Comparison of ENCODE assay signal across 22 cellular contexts in genomic region chr19:33507021-33507956, GRCh38. TPM values are rescaled to one million over a fixed set of nuclear protein-coding genes. Genes with fewer than 3 reads are reported as not detected.
DNase-seq lines count a peak whose midpoint lies in the region; ATAC-seq and TF ChIP-seq lines count a peak whose summit lies in the region.
"Had no signal": no experiment of that assay in that cellular context is flagged by ENCODE, and none has a peak within 500 bp of the region (broad histone marks: within the 10 kb centered on the region; RNA-seq: fewer than 3 reads in every experiment).

No MANE protein-coding gene starts in this region.

- peaks cover 13 to 26% of the 10 kb centered on the region in 2 donors for H3K36me3 Mint-ChIP-seq in stimulated activated naive B cell treated with anti-CD40 and anti-IgM and Interleukin-4, amounts not matched to agents 10 μg/mL and 1 μg/mL and 100 μg/mL, for 72 hours
- H3K36me3 Mint-ChIP-seq: activated naive CD8-positive, alpha-beta T cell had no signal

- no peak overlapping the region for H3K4me3 Mint-ChIP-seq in stimulated activated naive B cell treated with anti-CD40 and anti-IgM and Interleukin-4, amounts not matched to agents 10 μg/mL and 1 μg/mL and 100 μg/mL, for 72 hours
- H3K4me3 Mint-ChIP-seq: activated naive CD8-positive, alpha-beta T cell; stimulated activated naive CD8-positive, alpha-beta T cell treated with anti-CD3 and anti-CD28 coated beads, Interleukin-15, Interleukin-2, amounts not matched to agents 100 ng/mL and 50 ng/mL, for 24 hours; T-cell had no signal

- H3K36me3 ChIP-seq in right atrium auricular region: peaks cover 7% of the 10 kb centered on the region

- H3K27me3 Mint-ChIP-seq in stimulated activated naive B cell treated with anti-CD40 and anti-IgM and Interleukin-4, amounts not matched to agents 10 μg/mL and 1 μg/mL and 100 μg/mL, for 72 hours: no peaks in the 10 kb centered on the region
- H3K27me3 Mint-ChIP-seq: activated naive CD8-positive, alpha-beta T cell; stimulated activated naive CD8-positive, alpha-beta T cell treated with anti-CD3 and anti-CD28 coated beads, Interleukin-15, Interleukin-2, amounts not matched to agents 100 ng/mL and 50 ng/mL, for 24 hours; T-cell had no signal

- H3K4me1 ChIP-seq in right atrium auricular region: peaks cover 0 to 5% of the 10 kb centered on the region in 2 donors
- H3K4me1 ChIP-seq: upper lobe of right lung had no signal

- peak; percentile 80 for ATAC-seq in Right ventricle myocardium superior (ENCODE audit: poor library complexity)
- no peak for ATAC-seq in GM18858 (IDR thresholded peaks at IDR 0.05; ENCODE audit: unreplicated experiment)
- ATAC-seq in stimulated activated naive B cell treated with anti-CD40 and anti-IgM and Interleukin-4, amounts not matched to agents 10 μg/mL and 1 μg/mL and 100 μg/mL, for 72 hours (replicated peaks): no peak
- ATAC-seq: left colon, T-cell, upper lobe of right lung had no signal

- H3K4me3 ChIP-seq in right atrium auricular region: no peak overlapping the region
- H3K4me3 ChIP-seq: smooth muscle cell, upper lobe of right lung had no signal

- H3K27ac ChIP-seq in right atrium auricular region: no peak overlapping the region
- peak overlapping the region; percentile 25 for H3K27ac ChIP-seq in temporal lobe (ENCODE audit: low read depth, low read length)
- H3K27ac ChIP-seq: upper lobe of right lung had no signal

- intact Hi-C loops in Right ventricle myocardium superior (cut with DNase I): no loop called here

- H3K9me3 Mint-ChIP-seq in stimulated activated naive B cell treated with anti-CD40 and anti-IgM and Interleukin-4, amounts not matched to agents 10 μg/mL and 1 μg/mL and 100 μg/mL, for 72 hours: no peaks in the 10 kb centered on the region
- H3K9me3 Mint-ChIP-seq: stimulated activated naive CD8-positive, alpha-beta T cell treated with anti-CD3 and anti-CD28 coated beads, Interleukin-15, Interleukin-2, amounts not matched to agents 100 ng/mL and 50 ng/mL, for 24 hours; T-cell had no signal

- H3K27ac Mint-ChIP-seq in stimulated activated naive B cell treated with anti-CD40 and anti-IgM and Interleukin-4, amounts not matched to agents 10 μg/mL and 1 μg/mL and 100 μg/mL, for 72 hours: no peak overlapping the region
- H3K27ac Mint-ChIP-seq: activated naive CD8-positive, alpha-beta T cell; T-cell had no signal

- DNase-seq in Right ventricle myocardium superior (no peak), right atrium auricular region (ENCODE audit: low spot score) (no peak), dermis blood vessel endothelial cell (peak; percentile 40), left kidney (ENCODE audit: low read depth, low spot score) (peak; percentile 17)
- DNase-seq in activated CD8-positive, alpha-beta memory T cell treated with anti-CD3 and anti-CD28 coated beads for 24 hours: no peak
- no peak for DNase-seq in stimulated activated naive B cell treated with anti-CD40 and anti-IgM and Interleukin-4, amounts not matched to agents 10 μg/mL and 1 μg/mL and 100 μg/mL, for 72 hours
- DNase-seq: activated CD4-positive, alpha-beta T cell treated with anti-CD3 and anti-CD28 coated beads for 4 hours; AML-193; DND-41; Kasumi-1; left colon; NCI-H1694 treated with DMSO at 0.1 percent for 48 hours; NCI-H226; NCI-H748 treated with DMSO at 0.1 percent for 48 hours; stimulated activated CD4-positive, alpha-beta T cell treated with anti-CD3 and anti-CD28 coated beads, Interleukin-4, amount 100 ng/mL, for 1 hour; T-cell; upper lobe of right lung had no signal

- no peaks in the 10 kb centered on the region for H3K27me3 ChIP-seq in right atrium auricular region
- H3K27me3 ChIP-seq: upper lobe of right lung had no signal

- no peak for TF ChIP-seq CTCF in right atrium auricular region (IDR thresholded peaks at IDR 0.05)

- no peaks in the 10 kb centered on the region for H3K9me3 ChIP-seq in right atrium auricular region
- H3K9me3 ChIP-seq: upper lobe of right lung had no signal

- H3K4me1 Mint-ChIP-seq in stimulated activated naive B cell treated with anti-CD40 and anti-IgM and Interleukin-4, amounts not matched to agents 10 μg/mL and 1 μg/mL and 100 μg/mL, for 72 hours: peaks cover 0 to 11% of the 10 kb centered on the region in 2 donors
- H3K4me1 Mint-ChIP-seq: T-cell had no signal

RNA-seq across cellular contexts. Expression of gene PEPD, which starts 14.3 kb away (rescaled TPM):
- total RNA-seq in Right ventricle myocardium superior (29.6 TPM), right atrium auricular region (10 to 100 TPM; 27.1 to 38.9 TPM), dermis blood vessel endothelial cell (70.5 and 78.8 TPM in 2 replicates), temporal lobe (15.0 TPM)

Comparison
In these comparisons a context has a peak if more than half of its experiments do, and no peak if none do; other contexts are left out.
1. DNase-seq: peak in dermis blood vessel endothelial cell (single experiment) and left kidney (single experiment); none in Right ventricle myocardium superior (single experiment), right atrium auricular region (single experiment), activated CD8-positive, alpha-beta memory T cell treated with anti-CD3 and anti-CD28 coated beads for 24 hours (single experiment) and stimulated activated naive B cell treated with anti-CD40 and anti-IgM and Interleukin-4, amounts not matched to agents 10 μg/mL and 1 μg/mL and 100 μg/mL, for 72 hours (single experiment).